In genomic region chrX:2498781-2499302, GRCh38 we compare ENCODE assay signal across 8 cellular contexts. TPM values are rescaled to one million over a fixed set of nuclear protein-coding genes. Genes with fewer than 3 reads are reported as not detected.
DNase-seq lines count a peak whose midpoint lies in the region; ATAC-seq and TF ChIP-seq lines count a peak whose summit lies in the region.

No MANE protein-coding gene starts in this region.

- TF ChIP-seq CTCF in fibroblast of mammary gland (conservative IDR thresholded peaks at IDR 0.05; ENCODE audit: control insufficient read depth, insufficient read depth, low read depth, low read length) (no peak), neural progenitor cell (IDR thresholded peaks at IDR 0.05) (no peak)

- peaks cover 30% of the 10 kb centered on the region for H3K4me1 Mint-ChIP-seq in neural progenitor cell

- H3K4me3 ChIP-seq in SK-N-MC (peak overlapping the region; percentile 90), fibroblast of mammary gland (ENCODE audit: control insufficient read depth, low read depth, low read length) (peak overlapping the region; percentile 68), neural progenitor cell (peak overlapping the region; percentile 96)

- H2AFZ ChIP-seq in neural progenitor cell (replicated peaks) = no peak overlapping the region

- ATAC-seq in GM21423 (IDR thresholded peaks at IDR 0.05; ENCODE audit: unreplicated experiment) (no peak), HG03432 (IDR thresholded peaks at IDR 0.05; ENCODE audit: unreplicated experiment) (no peak)

- peaks cover 10% of the 10 kb centered on the region for H3K27me3 Mint-ChIP-seq in neural progenitor cell (ENCODE audit: insufficient read depth, low read depth)

- H3K79me2 ChIP-seq in neural progenitor cell (ENCODE audit: low read depth) = peaks cover 64% of the 10 kb centered on the region

- H3K27me3 ChIP-seq in neural progenitor cell = no peaks in the 10 kb centered on the region

- H3K4me2 ChIP-seq in neural progenitor cell = peak overlapping the region; percentile 95

- DNase-seq in D341Med (ENCODE audit: low spot score) (peak; percentile 61), SK-N-MC (ENCODE audit: low read depth, low spot score) (no peak), fibroblast of mammary gland (ENCODE audit: low read depth) (peak; percentile 35), neural progenitor cell (ENCODE audit: low spot score) (peak; percentile 71), NCI-H345 treated with DMSO at 0.1 percent for 48 hours (lab: John Stamatoyannopoulos, UW; ENCODE audit: unreplicated experiment) (no peak), NCI-H1105 (lab: John Stamatoyannopoulos, UW) (no peak)

- peaks cover 28% of the 10 kb centered on the region for H3K4me1 ChIP-seq in neural progenitor cell

- peak overlapping the region; percentile 87 for H3K27ac Mint-ChIP-seq in neural progenitor cell

- peaks cover 14% of the 10 kb centered on the region for H4K20me1 ChIP-seq in neural progenitor cell (ENCODE audit: low read depth)

- H3K36me3 ChIP-seq in SK-N-MC (ENCODE audit: insufficient read depth, low read length) (peaks cover 10% of the 10 kb centered on the region), neural progenitor cell (no peaks in the 10 kb centered on the region)

- peak overlapping the region; percentile 91 for H3K4me3 Mint-ChIP-seq in neural progenitor cell

- peaks cover 13% of the 10 kb centered on the region for H3K36me3 Mint-ChIP-seq in neural progenitor cell

- H3K27ac ChIP-seq in SK-N-MC (peak overlapping the region; percentile 88), neural progenitor cell (peak overlapping the region; percentile 94)

- H3F3A ChIP-seq in neural progenitor cell (ENCODE audit: low read depth) = peaks cover 38% of the 10 kb centered on the region

- H3K9ac ChIP-seq in SK-N-MC (ENCODE audit: insufficient read length) (peak overlapping the region; percentile 18), neural progenitor cell (no peak overlapping the region)

- no peaks in the 10 kb centered on the region for H3K9me3 Mint-ChIP-seq in neural progenitor cell

- H3K9me3 ChIP-seq in SK-N-MC (ENCODE audit: low read depth, low read length) (no peaks in the 10 kb centered on the region), neural progenitor cell (ENCODE audit: low read depth) (no peaks in the 10 kb centered on the region)

RNA-seq across cellular contexts. Expression of gene DHRSX, which starts 1.9 kb away (rescaled TPM):
- 25.6 and 31.8 TPM in 2 replicates for total RNA-seq in neural progenitor cell (ENCODE audit: low replicate concordance)

RNA-seq across cellular contexts. Expression of gene ZBED1, which starts 1.9 kb away (rescaled TPM):
- 36.9 and 37.0 TPM in 2 replicates for total RNA-seq in neural progenitor cell (ENCODE audit: low replicate concordance)

Comparison
In these comparisons a context has a peak if more than half of its experiments do, and no peak if none do; other contexts are left out.
1. DNase-seq: peak in D341Med (single experiment), fibroblast of mammary gland (single experiment) and neural progenitor cell (single experiment); none in SK-N-MC (single experiment), NCI-H345 treated with DMSO at 0.1 percent for 48 hours (single experiment) and NCI-H1105 (single experiment).
2. Peak in every context shown above with its lines, with median percentiles within 50 percentile points of each other: H3K4me3 ChIP-seq.